ENCODE assay signal across 1 cellular context in genomic region chr2:9169310-9170107, GRCh38.
TF ChIP-seq lines count a peak whose summit lies in the region.

No MANE protein-coding gene starts in this region.

TF ChIP-seq in K562, 482 proteins besides CTCF, POLR2A, EP300 and RAD21 (continued from another document and continues in another):
- TF ChIP-seq, protein P1, sequence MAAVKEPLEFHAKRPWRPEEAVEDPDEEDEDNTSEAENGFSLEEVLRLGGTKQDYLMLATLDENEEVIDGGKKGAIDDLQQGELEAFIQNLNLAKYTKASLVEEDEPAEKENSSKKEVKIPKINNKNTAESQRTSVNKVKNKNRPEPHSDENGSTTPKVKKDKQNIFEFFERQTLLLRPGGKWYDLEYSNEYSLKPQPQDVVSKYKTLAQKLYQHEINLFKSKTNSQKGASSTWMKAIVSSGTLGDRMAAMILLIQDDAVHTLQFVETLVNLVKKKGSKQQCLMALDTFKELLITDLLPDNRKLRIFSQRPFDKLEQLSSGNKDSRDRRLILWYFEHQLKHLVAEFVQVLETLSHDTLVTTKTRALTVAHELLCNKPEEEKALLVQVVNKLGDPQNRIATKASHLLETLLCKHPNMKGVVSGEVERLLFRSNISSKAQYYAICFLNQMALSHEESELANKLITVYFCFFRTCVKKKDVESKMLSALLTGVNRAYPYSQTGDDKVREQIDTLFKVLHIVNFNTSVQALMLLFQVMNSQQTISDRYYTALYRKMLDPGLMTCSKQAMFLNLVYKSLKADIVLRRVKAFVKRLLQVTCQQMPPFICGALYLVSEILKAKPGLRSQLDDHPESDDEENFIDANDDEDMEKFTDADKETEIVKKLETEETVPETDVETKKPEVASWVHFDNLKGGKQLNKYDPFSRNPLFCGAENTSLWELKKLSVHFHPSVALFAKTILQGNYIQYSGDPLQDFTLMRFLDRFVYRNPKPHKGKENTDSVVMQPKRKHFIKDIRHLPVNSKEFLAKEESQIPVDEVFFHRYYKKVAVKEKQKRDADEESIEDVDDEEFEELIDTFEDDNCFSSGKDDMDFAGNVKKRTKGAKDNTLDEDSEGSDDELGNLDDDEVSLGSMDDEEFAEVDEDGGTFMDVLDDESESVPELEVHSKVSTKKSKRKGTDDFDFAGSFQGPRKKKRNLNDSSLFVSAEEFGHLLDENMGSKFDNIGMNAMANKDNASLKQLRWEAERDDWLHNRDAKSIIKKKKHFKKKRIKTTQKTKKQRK (IDR thresholded peaks at IDR 0.05; ENCODE audit: borderline replicate concordance, low read depth, low read length): no peak
- TF ChIP-seq TAF9B (IDR thresholded peaks at IDR 0.05; ENCODE audit: partially characterized antibody) (no peak), TGIF2 (CRISPR knock-in tag; IDR thresholded peaks at IDR 0.05) (no peak), TRIM25 (IDR thresholded peaks at IDR 0.05; ENCODE audit: borderline replicate concordance) (no peak), ZNF507 (tag; conservative IDR thresholded peaks at IDR 0.05) (0 out of 2 replicates have a peak, but pooled peaks have one; percentile 21), SMC3 (conservative IDR thresholded peaks at IDR 0.05; ENCODE audit: insufficient read depth, low read depth, low read length) (no peak), ILK (tag; IDR thresholded peaks at IDR 0.05; ENCODE audit: borderline replicate concordance, low read depth) (peak; percentile 85), ESRRA (IDR thresholded peaks at IDR 0.05; ENCODE audit: borderline replicate concordance, low read depth) (peak; percentile 65), ARID2 (IDR thresholded peaks at IDR 0.05) (no peak), YBX1 (IDR thresholded peaks at IDR 0.05) (no peak), SAFB2 (IDR thresholded peaks at IDR 0.05; ENCODE audit: borderline replicate concordance, low read depth, low read length, severe bottlenecking) (no peak), ZNF436 (CRISPR knock-in tag; IDR thresholded peaks at IDR 0.05) (no peak), HDAC8 (tag; IDR thresholded peaks at IDR 0.05) (peak; percentile 96), DDX20 (tag; IDR thresholded peaks at IDR 0.05; ENCODE audit: low read depth) (peak; percentile 94), FOSL1 (tag; conservative IDR thresholded peaks at IDR 0.05) (peak; percentile 17; the same call in 1 of the 2 replicates), FOXK1 (CRISPR knock-in tag; IDR thresholded peaks at IDR 0.05; ENCODE audit: borderline replicate concordance) (no peak), ZNF347 (CRISPR knock-in tag; IDR thresholded peaks at IDR 0.05; ENCODE audit: low read depth) (peak; percentile 83; the same call in 1 of the 2 replicates), ZNF41 (CRISPR knock-in tag; conservative IDR thresholded peaks at IDR 0.05) (peak; percentile 93), GABPB2 (CRISPR knock-in tag; conservative IDR thresholded peaks at IDR 0.05) (0 out of 2 replicates have a peak, but pooled peaks have one; percentile 19), PTRF (tag; IDR thresholded peaks at IDR 0.05) (peak; percentile 98), DLX4 (CRISPR knock-in tag; IDR thresholded peaks at IDR 0.05) (no peak), ZNF24 (IDR thresholded peaks at IDR 0.05) (no peak), EZH2 (IDR thresholded peaks at IDR 0.05; ENCODE audit: borderline replicate concordance, low read depth, low read length) (no peak), KDM2B (CRISPR knock-in tag; IDR thresholded peaks at IDR 0.05) (no peak), L3MBTL2 (IDR thresholded peaks at IDR 0.05) (no peak), ZNF717 (CRISPR knock-in tag; IDR thresholded peaks at IDR 0.05) (no peak), ZNF79 (CRISPR knock-in tag; IDR thresholded peaks at IDR 0.05; ENCODE audit: low read depth) (peak; percentile 93), IFI16 (CRISPR knock-in tag; IDR thresholded peaks at IDR 0.05) (peak; percentile 77), CREBBP (IDR thresholded peaks at IDR 0.05; ENCODE audit: low read depth, low read length) (no peak), ZFPM2 (CRISPR knock-in tag; IDR thresholded peaks at IDR 0.05) (peak; percentile 82; the same call in 1 of the 2 replicates), ZFP1 (CRISPR knock-in tag; IDR thresholded peaks at IDR 0.05) (peak; percentile 88), HIVEP1 (CRISPR knock-in tag; IDR thresholded peaks at IDR 0.05) (peak; percentile 96), ETV1 (tag; conservative IDR thresholded peaks at IDR 0.05; ENCODE audit: low read depth) (peak; percentile 79), CBX5 (IDR thresholded peaks at IDR 0.05; ENCODE audit: borderline replicate concordance, low read depth) (no peak), MAFG (tag; conservative IDR thresholded peaks at IDR 0.05) (no peak; the same call in 1 of the 2 replicates), MTA1 (IDR thresholded peaks at IDR 0.05; ENCODE audit: borderline replicate concordance) (no peak)
- TF ChIP-seq, protein P2, sequence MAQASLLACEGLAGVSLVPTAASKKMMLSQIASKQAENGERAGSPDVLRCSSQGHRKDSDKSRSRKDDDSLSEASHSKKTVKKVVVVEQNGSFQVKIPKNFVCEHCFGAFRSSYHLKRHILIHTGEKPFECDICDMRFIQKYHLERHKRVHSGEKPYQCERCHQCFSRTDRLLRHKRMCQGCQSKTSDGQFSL (CRISPR knock-in tag; IDR thresholded peaks at IDR 0.05): no peak
- TF ChIP-seq, protein P2 (tag; IDR thresholded peaks at IDR 0.05): peak in 1 of 2 experiments; percentile 96; a peak in 2 of 4 replicates
- TF ChIP-seq, protein P3, sequence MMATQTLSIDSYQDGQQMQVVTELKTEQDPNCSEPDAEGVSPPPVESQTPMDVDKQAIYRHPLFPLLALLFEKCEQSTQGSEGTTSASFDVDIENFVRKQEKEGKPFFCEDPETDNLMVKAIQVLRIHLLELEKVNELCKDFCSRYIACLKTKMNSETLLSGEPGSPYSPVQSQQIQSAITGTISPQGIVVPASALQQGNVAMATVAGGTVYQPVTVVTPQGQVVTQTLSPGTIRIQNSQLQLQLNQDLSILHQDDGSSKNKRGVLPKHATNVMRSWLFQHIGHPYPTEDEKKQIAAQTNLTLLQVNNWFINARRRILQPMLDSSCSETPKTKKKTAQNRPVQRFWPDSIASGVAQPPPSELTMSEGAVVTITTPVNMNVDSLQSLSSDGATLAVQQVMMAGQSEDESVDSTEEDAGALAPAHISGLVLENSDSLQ (IDR thresholded peaks at IDR 0.05): peak; percentile 59
- TF ChIP-seq, protein P4, sequence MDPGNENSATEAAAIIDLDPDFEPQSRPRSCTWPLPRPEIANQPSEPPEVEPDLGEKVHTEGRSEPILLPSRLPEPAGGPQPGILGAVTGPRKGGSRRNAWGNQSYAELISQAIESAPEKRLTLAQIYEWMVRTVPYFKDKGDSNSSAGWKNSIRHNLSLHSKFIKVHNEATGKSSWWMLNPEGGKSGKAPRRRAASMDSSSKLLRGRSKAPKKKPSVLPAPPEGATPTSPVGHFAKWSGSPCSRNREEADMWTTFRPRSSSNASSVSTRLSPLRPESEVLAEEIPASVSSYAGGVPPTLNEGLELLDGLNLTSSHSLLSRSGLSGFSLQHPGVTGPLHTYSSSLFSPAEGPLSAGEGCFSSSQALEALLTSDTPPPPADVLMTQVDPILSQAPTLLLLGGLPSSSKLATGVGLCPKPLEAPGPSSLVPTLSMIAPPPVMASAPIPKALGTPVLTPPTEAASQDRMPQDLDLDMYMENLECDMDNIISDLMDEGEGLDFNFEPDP (CRISPR knock-in tag; IDR thresholded peaks at IDR 0.05): peak; percentile 94
- TF ChIP-seq, protein P5, sequence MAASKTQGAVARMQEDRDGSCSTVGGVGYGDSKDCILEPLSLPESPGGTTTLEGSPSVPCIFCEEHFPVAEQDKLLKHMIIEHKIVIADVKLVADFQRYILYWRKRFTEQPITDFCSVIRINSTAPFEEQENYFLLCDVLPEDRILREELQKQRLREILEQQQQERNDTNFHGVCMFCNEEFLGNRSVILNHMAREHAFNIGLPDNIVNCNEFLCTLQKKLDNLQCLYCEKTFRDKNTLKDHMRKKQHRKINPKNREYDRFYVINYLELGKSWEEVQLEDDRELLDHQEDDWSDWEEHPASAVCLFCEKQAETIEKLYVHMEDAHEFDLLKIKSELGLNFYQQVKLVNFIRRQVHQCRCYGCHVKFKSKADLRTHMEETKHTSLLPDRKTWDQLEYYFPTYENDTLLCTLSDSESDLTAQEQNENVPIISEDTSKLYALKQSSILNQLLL (CRISPR knock-in tag; IDR thresholded peaks at IDR 0.05; ENCODE audit: borderline replicate concordance): no peak
- TF ChIP-seq, protein P6, sequence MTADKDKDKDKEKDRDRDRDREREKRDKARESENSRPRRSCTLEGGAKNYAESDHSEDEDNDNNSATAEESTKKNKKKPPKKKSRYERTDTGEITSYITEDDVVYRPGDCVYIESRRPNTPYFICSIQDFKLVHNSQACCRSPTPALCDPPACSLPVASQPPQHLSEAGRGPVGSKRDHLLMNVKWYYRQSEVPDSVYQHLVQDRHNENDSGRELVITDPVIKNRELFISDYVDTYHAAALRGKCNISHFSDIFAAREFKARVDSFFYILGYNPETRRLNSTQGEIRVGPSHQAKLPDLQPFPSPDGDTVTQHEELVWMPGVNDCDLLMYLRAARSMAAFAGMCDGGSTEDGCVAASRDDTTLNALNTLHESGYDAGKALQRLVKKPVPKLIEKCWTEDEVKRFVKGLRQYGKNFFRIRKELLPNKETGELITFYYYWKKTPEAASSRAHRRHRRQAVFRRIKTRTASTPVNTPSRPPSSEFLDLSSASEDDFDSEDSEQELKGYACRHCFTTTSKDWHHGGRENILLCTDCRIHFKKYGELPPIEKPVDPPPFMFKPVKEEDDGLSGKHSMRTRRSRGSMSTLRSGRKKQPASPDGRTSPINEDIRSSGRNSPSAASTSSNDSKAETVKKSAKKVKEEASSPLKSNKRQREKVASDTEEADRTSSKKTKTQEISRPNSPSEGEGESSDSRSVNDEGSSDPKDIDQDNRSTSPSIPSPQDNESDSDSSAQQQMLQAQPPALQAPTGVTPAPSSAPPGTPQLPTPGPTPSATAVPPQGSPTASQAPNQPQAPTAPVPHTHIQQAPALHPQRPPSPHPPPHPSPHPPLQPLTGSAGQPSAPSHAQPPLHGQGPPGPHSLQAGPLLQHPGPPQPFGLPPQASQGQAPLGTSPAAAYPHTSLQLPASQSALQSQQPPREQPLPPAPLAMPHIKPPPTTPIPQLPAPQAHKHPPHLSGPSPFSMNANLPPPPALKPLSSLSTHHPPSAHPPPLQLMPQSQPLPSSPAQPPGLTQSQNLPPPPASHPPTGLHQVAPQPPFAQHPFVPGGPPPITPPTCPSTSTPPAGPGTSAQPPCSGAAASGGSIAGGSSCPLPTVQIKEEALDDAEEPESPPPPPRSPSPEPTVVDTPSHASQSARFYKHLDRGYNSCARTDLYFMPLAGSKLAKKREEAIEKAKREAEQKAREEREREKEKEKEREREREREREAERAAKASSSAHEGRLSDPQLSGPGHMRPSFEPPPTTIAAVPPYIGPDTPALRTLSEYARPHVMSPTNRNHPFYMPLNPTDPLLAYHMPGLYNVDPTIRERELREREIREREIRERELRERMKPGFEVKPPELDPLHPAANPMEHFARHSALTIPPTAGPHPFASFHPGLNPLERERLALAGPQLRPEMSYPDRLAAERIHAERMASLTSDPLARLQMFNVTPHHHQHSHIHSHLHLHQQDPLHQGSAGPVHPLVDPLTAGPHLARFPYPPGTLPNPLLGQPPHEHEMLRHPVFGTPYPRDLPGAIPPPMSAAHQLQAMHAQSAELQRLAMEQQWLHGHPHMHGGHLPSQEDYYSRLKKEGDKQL (CRISPR knock-in tag; IDR thresholded peaks at IDR 0.05; ENCODE audit: borderline replicate concordance): no peak
- TF ChIP-seq, protein P7, sequence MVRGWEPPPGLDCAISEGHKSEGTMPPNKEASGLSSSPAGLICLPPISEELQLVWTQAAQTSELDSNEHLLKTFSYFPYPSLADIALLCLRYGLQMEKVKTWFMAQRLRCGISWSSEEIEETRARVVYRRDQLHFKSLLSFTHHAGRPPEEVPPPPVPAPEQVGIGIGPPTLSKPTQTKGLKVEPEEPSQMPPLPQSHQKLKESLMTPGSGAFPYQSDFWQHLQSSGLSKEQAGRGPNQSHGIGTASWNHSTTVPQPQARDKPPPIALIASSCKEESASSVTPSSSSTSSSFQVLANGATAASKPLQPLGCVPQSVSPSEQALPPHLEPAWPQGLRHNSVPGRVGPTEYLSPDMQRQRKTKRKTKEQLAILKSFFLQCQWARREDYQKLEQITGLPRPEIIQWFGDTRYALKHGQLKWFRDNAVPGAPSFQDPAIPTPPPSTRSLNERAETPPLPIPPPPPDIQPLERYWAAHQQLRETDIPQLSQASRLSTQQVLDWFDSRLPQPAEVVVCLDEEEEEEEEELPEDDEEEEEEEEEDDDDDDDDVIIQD (CRISPR knock-in tag; IDR thresholded peaks at IDR 0.05): peak; percentile 90; the same call in 1 of the 2 replicates
- TF ChIP-seq, protein P8, sequence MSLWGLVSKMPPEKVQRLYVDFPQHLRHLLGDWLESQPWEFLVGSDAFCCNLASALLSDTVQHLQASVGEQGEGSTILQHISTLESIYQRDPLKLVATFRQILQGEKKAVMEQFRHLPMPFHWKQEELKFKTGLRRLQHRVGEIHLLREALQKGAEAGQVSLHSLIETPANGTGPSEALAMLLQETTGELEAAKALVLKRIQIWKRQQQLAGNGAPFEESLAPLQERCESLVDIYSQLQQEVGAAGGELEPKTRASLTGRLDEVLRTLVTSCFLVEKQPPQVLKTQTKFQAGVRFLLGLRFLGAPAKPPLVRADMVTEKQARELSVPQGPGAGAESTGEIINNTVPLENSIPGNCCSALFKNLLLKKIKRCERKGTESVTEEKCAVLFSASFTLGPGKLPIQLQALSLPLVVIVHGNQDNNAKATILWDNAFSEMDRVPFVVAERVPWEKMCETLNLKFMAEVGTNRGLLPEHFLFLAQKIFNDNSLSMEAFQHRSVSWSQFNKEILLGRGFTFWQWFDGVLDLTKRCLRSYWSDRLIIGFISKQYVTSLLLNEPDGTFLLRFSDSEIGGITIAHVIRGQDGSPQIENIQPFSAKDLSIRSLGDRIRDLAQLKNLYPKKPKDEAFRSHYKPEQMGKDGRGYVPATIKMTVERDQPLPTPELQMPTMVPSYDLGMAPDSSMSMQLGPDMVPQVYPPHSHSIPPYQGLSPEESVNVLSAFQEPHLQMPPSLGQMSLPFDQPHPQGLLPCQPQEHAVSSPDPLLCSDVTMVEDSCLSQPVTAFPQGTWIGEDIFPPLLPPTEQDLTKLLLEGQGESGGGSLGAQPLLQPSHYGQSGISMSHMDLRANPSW (CRISPR knock-in tag; IDR thresholded peaks at IDR 0.05): no peak
